ENCODE assay signal across 13 cellular contexts in genomic region chr3:12895391-12896205, GRCh38. TPM values are rescaled to one million over a fixed set of nuclear protein-coding genes. Genes with fewer than 3 reads are reported as not detected.
DNase-seq lines count a peak whose midpoint lies in the region; ATAC-seq, FAIRE-seq and TF ChIP-seq lines count a peak whose summit lies in the region.
"Had no signal": no experiment of that assay in that cellular context is flagged by ENCODE, and none has a peak within 500 bp of the region (broad histone marks: within the 10 kb centered on the region; RNA-seq: fewer than 3 reads in every experiment).

No MANE protein-coding gene starts in this region.

- intact Hi-C loops in activated CD4-positive, alpha-beta memory T cell treated with anti-CD3 and anti-CD28 coated beads for 36 hours (cut with micrococcal nuclease), result no loop called here
- intact Hi-C loops in K562 (cut with micrococcal nuclease), result loop anchor here (1.0 kb wide), 1 partner anchor 89 kb away; no protein-coding TSS in a partner anchor
- intact Hi-C loops in kidney (cut with DNase I), result no loop called here

- H3K9me3 ChIP-seq in K562 (replicated peaks; ENCODE audit: control insufficient read depth, insufficient read depth, low read depth, low read length), result no peaks in the 10 kb centered on the region
- no peaks in the 10 kb centered on the region for H3K9me3 ChIP-seq in kidney (ENCODE audit: control insufficient read depth in 1 of 2, low read length in 2 of 2)
- H3K9me3 ChIP-seq: transverse colon had no signal

- H3K4me2 ChIP-seq in K562 (ENCODE audit: insufficient read depth, low read length), result no peak overlapping the region

- H3K4me3 ChIP-seq in K562, result no peak overlapping the region
- no peak overlapping the region for H3K4me3 ChIP-seq in kidney (ENCODE audit: low read length in 2 of 2)
- H3K4me3 ChIP-seq: SK-N-MC, transverse colon had no signal

- CTCF ChIA-PET in activated CD4-positive, alpha-beta memory T cell treated with anti-CD3 and anti-CD28 coated beads, Interleukin-2, amount 10 ng/mL, durations not matched to agents 7 days and 5 days (lab: Charles Lee), result interaction anchor here (1.5 kb wide), 1 partner anchor 28 kb away, joined by 3 read pairs; no protein-coding TSS in a partner anchor
- CTCF ChIA-PET in activated CD4-positive, alpha-beta memory T cell treated with anti-CD3 and anti-CD28 coated beads for 36 hours (lab: Charles Lee), result interaction anchor here (0.6 to 1.3 kb wide), 2 partner anchors 99 to 1452 kb away, joined by 3 read pairs; no protein-coding TSS in a partner anchor
- CTCF ChIA-PET in K562 (lab: Yijun Ruan, JAX; ENCODE audit: low intra/inter-chr PET ratio), result interaction anchor here (0.9 kb wide), 1 partner anchor 89 kb away, joined by 7 read pairs; no protein-coding TSS in a partner anchor

- H3K27ac ChIP-seq in K562 (ENCODE audit: extremely low read depth, low read depth, low read length), result no peak overlapping the region
- no peak overlapping the region for H3K27ac ChIP-seq in kidney (ENCODE audit: low read depth in 2 of 2, low read length in 2 of 2)
- H3K27ac ChIP-seq: SK-N-MC, transverse colon had no signal

- FAIRE-seq in K562 (lab: Jason Lieb, UNC), result no peak
- no peak for FAIRE-seq in kidney (lab: Jason Lieb, UNC)
- FAIRE-seq: H54 had no signal

- TF ChIP-seq CTCF in K562 (IDR thresholded peaks at IDR 0.05 in 2 of 3, conservative IDR thresholded peaks at IDR 0.05 in 1 of 3; ENCODE audit: insufficient read depth in 2 of 3, low read depth in 1 of 3, low read length in 3 of 3) (no peak), kidney (IDR thresholded peaks at IDR 0.05; ENCODE audit: borderline replicate concordance, extremely low read depth, insufficient read depth) (no peak)

- H3K79me2 ChIP-seq in K562 (ENCODE audit: control insufficient read depth, insufficient read depth, low read length), result no peaks in the 10 kb centered on the region

- no peak overlapping the region for H3K4me3 Mint-ChIP-seq in activated CD4-positive, alpha-beta memory T cell treated with anti-CD3 and anti-CD28 coated beads, Interleukin-2, amount 10 ng/mL, durations not matched to agents 7 days and 5 days
- H3K4me3 Mint-ChIP-seq in activated CD4-positive, alpha-beta memory T cell treated with anti-CD3 and anti-CD28 coated beads for 36 hours, result no peak overlapping the region
- no peak overlapping the region for H3K4me3 Mint-ChIP-seq in stimulated activated memory B cell treated with anti-CD40 and anti-IgM and Interleukin-4, amounts not matched to agents 10 μg/mL and 1 μg/mL and 100 μg/mL, for 72 hours

- no peaks in the 10 kb centered on the region for H3K27me3 ChIP-seq in K562 (ENCODE audit: control insufficient read depth in 2 of 2, insufficient read depth in 2 of 2, low read length in 2 of 2)
- H3K27me3 ChIP-seq: transverse colon had no signal

- H3K4me1 ChIP-seq in K562 (replicated peaks in 1 of 2; ENCODE audit: control insufficient read depth in 2 of 2, insufficient read depth in 2 of 2, low read length in 2 of 2) (peaks cover 4 to 30% of the 10 kb centered on the region in 2 experiments; a peak in 4 of 5 replicates), kidney (ENCODE audit: control insufficient read depth in 1 of 2, insufficient read depth in 1 of 2, low read depth in 1 of 2, low read length in 2 of 2) (peaks cover 6 to 10% of the 10 kb centered on the region in 2 donors)

- H3K36me3 Mint-ChIP-seq in activated CD4-positive, alpha-beta memory T cell treated with anti-CD3 and anti-CD28 coated beads, Interleukin-2, amount 10 ng/mL, durations not matched to agents 7 days and 5 days (ENCODE audit: low read depth), result peaks cover 17% of the 10 kb centered on the region
- H3K36me3 Mint-ChIP-seq in activated CD4-positive, alpha-beta memory T cell treated with anti-CD3 and anti-CD28 coated beads for 36 hours, result peaks cover 10% of the 10 kb centered on the region
- peaks cover 19% of the 10 kb centered on the region for H3K36me3 Mint-ChIP-seq in stimulated activated memory B cell treated with anti-CD40 and anti-IgM and Interleukin-4, amounts not matched to agents 10 μg/mL and 1 μg/mL and 100 μg/mL, for 72 hours

- BruUV-seq in K562 (replicated peaks; lab: Mats Ljungman, UMichigan), result no TSS peak

- no peak for TF ChIP-seq RAD21 in K562 (CRISPR knock-in tag; conservative IDR thresholded peaks at IDR 0.05 in 1 of 2, IDR thresholded peaks at IDR 0.05 in 1 of 2)

- H3K9ac ChIP-seq in K562 (ENCODE audit: insufficient read depth in 1 of 2, low read depth in 2 of 2, low read length in 2 of 2) (peak overlapping the region in 1 of 2 experiments; percentile 65; a peak in 2 of 4 replicates), kidney (ENCODE audit: low read length in 2 of 2) (no peak overlapping the region)

- H3K27ac Mint-ChIP-seq in activated CD4-positive, alpha-beta memory T cell treated with anti-CD3 and anti-CD28 coated beads, Interleukin-2, amount 10 ng/mL, durations not matched to agents 7 days and 5 days, result peak overlapping the region; percentile 37
- no peak overlapping the region for H3K27ac Mint-ChIP-seq in activated CD4-positive, alpha-beta memory T cell treated with anti-CD3 and anti-CD28 coated beads for 36 hours
- peak overlapping the region; percentile 48 for H3K27ac Mint-ChIP-seq in stimulated activated memory B cell treated with anti-CD40 and anti-IgM and Interleukin-4, amounts not matched to agents 10 μg/mL and 1 μg/mL and 100 μg/mL, for 72 hours

- no peak for TF ChIP-seq EP300 in K562 (IDR thresholded peaks at IDR 0.05; ENCODE audit: low read length)

- 48% methylated on average over 17 of the region's 17 CpGs for WGBS in K562 (ENCODE audit: insufficient coverage, low coverage, missing lambda C conversion rate)

- peaks cover 10% of the 10 kb centered on the region for H3K4me1 Mint-ChIP-seq in activated CD4-positive, alpha-beta memory T cell treated with anti-CD3 and anti-CD28 coated beads, Interleukin-2, amount 10 ng/mL, durations not matched to agents 7 days and 5 days
- H3K4me1 Mint-ChIP-seq in activated CD4-positive, alpha-beta memory T cell treated with anti-CD3 and anti-CD28 coated beads for 36 hours (ENCODE audit: low read depth), result peaks cover 8% of the 10 kb centered on the region
- peaks cover 21% of the 10 kb centered on the region for H3K4me1 Mint-ChIP-seq in stimulated activated memory B cell treated with anti-CD40 and anti-IgM and Interleukin-4, amounts not matched to agents 10 μg/mL and 1 μg/mL and 100 μg/mL, for 72 hours

- H4K20me1 ChIP-seq in K562 (replicated peaks; ENCODE audit: control insufficient read depth, insufficient read depth, low read length), result peaks cover 4% of the 10 kb centered on the region; the same call in 1 of the 2 replicates

- DNase-seq in activated CD4-positive, alpha-beta memory T cell treated with anti-CD3 and anti-CD28 coated beads, Interleukin-2, amount 10 ng/mL, durations not matched to agents 7 days and 5 days, result no peak
- no peak for DNase-seq in activated CD4-positive, alpha-beta memory T cell treated with anti-CD3 and anti-CD28 coated beads for 36 hours
- DNase-seq in K562 (ENCODE audit: extremely low read depth in 1 of 4, low spot score in 3 of 4) (no peak), kidney (peak; percentile 51), GM03348 (ENCODE audit: low spot score) (no peak), hypothalamus (lab: John Stamatoyannopoulos, UW) (no peak)
- DNase-seq: activated CD4-positive, alpha-beta T cell treated with anti-CD3 and anti-CD28 coated beads for 4 hours; NCI-H2029; transverse colon had no signal

- H2AFZ ChIP-seq in K562 (ENCODE audit: low read depth, low read length), result no peak overlapping the region

- in situ Hi-C loops in K562 (cut with MboI), result loop anchor here (5.0 to 25.0 kb wide), 3 partner anchors 87 to 758 kb away; no protein-coding TSS in a partner anchor

- H3K36me3 ChIP-seq in K562 (ENCODE audit: control insufficient read depth, insufficient read depth, low read length) (peaks cover 15% of the 10 kb centered on the region; the same call in 1 of the 3 replicates), kidney (ENCODE audit: control insufficient read depth in 1 of 2, insufficient read depth in 2 of 2, low read length in 2 of 2) (peaks cover 2 to 7% of the 10 kb centered on the region in 2 donors)

- no peaks in the 10 kb centered on the region for H3K9me1 ChIP-seq in K562 (ENCODE audit: control insufficient read depth, insufficient read depth, low read length)

- no peaks in the 10 kb centered on the region for H3K9me3 Mint-ChIP-seq in activated CD4-positive, alpha-beta memory T cell treated with anti-CD3 and anti-CD28 coated beads, Interleukin-2, amount 10 ng/mL, durations not matched to agents 7 days and 5 days
- H3K9me3 Mint-ChIP-seq in activated CD4-positive, alpha-beta memory T cell treated with anti-CD3 and anti-CD28 coated beads for 36 hours, result no peaks in the 10 kb centered on the region
- H3K9me3 Mint-ChIP-seq in stimulated activated memory B cell treated with anti-CD40 and anti-IgM and Interleukin-4, amounts not matched to agents 10 μg/mL and 1 μg/mL and 100 μg/mL, for 72 hours, result no peaks in the 10 kb centered on the region

- TF ChIP-seq POLR2A in K562 (conservative IDR thresholded peaks at IDR 0.05), result no peak

- ATAC-seq in K562 (peak; percentile 12; the same call in 2 of the 3 replicates), HG02885 (IDR thresholded peaks at IDR 0.05; ENCODE audit: poor library complexity, unreplicated experiment) (no peak)
- no peak for ATAC-seq in stimulated activated memory B cell treated with anti-CD40 and anti-IgM and Interleukin-4, amounts not matched to agents 10 μg/mL and 1 μg/mL and 100 μg/mL, for 72 hours

- H3K27me3 Mint-ChIP-seq in activated CD4-positive, alpha-beta memory T cell treated with anti-CD3 and anti-CD28 coated beads, Interleukin-2, amount 10 ng/mL, durations not matched to agents 7 days and 5 days, result peaks cover 11% of the 10 kb centered on the region
- H3K27me3 Mint-ChIP-seq in activated CD4-positive, alpha-beta memory T cell treated with anti-CD3 and anti-CD28 coated beads for 36 hours, result peaks cover 2% of the 10 kb centered on the region
- peaks cover 6% of the 10 kb centered on the region for H3K27me3 Mint-ChIP-seq in stimulated activated memory B cell treated with anti-CD40 and anti-IgM and Interleukin-4, amounts not matched to agents 10 μg/mL and 1 μg/mL and 100 μg/mL, for 72 hours

- POLR2A ChIA-PET in activated CD4-positive, alpha-beta memory T cell treated with anti-CD3 and anti-CD28 coated beads, Interleukin-2, amount 10 ng/mL, durations not matched to agents 7 days and 5 days (lab: Charles Lee), result no interaction called here
- POLR2A ChIA-PET in activated CD4-positive, alpha-beta memory T cell treated with anti-CD3 and anti-CD28 coated beads for 36 hours (lab: Charles Lee), result no interaction called here
- POLR2A ChIA-PET in K562 (lab: Yijun Ruan, JAX), result interaction anchor here (0.6 to 1.1 kb wide), 7 partner anchors 8 to 87 kb away, joined by 3 to 4 read pairs (median 3); no protein-coding TSS in a partner anchor

RNA-seq across cellular contexts. Expression of gene RPL32, which starts 54.2 kb away (rescaled TPM):
- 1,000 to 10,000 TPM; 1,634 to 1,730 TPM for total RNA-seq in activated CD4-positive, alpha-beta memory T cell treated with anti-CD3 and anti-CD28 coated beads, Interleukin-2, amount 10 ng/mL, durations not matched to agents 7 days and 5 days
- 1,000 to 10,000 TPM; 2,505 to 2,560 TPM for total RNA-seq in activated CD4-positive, alpha-beta memory T cell treated with anti-CD3 and anti-CD28 coated beads for 36 hours
- total RNA-seq in K562 (2011; cell fraction: chromatin; rRNA removed; ENCODE audit: low replicate concordance), result 321 and 449 TPM in 2 replicates
- 553 and 562 TPM in 2 replicates for total RNA-seq in K562 (2011; cell fraction: nucleolus; rRNA removed)
- 913 and 2,354 TPM in 2 replicates for total RNA-seq in K562 (2011; cell fraction: nucleoplasm; rRNA removed)
- total RNA-seq in K562 (2014; rRNA removed) (3,132 and 3,347 TPM in 2 replicates), K562 (2014; rRNA removed; fragmentation: Illumina TruSeq; extraction: Trizol) (4,513 and 4,632 TPM in 2 replicates), K562 (2015; rRNA removed; fragmentation: Illumina TruSeq; extraction: Trizol) (4,527 and 4,779 TPM in 2 replicates), K562 (2021) (2,738 and 3,009 TPM in 2 replicates), kidney (1,227 TPM)
- polyA plus RNA-seq in K562 (2011; rRNA removed) (4,861 and 5,231 TPM in 2 replicates), K562 (2014; fragmentation: Illumina TruSeq; extraction: Trizol) (5,815 and 6,200 TPM in 2 replicates), K562 (2014; fragmentation: Nextera tagmentation; extraction: Ambion mirVana) (1,000 to 10,000 TPM; 3,469 to 4,286 TPM), K562 (2014; rRNA removed) (4,142 and 5,104 TPM in 2 replicates), kidney (ENCODE audit: insufficient read depth, low read depth, low replicate concordance) (2,612 TPM)
- polyA plus RNA-seq in K562 (2011; cell fraction: cytosol; rRNA removed), result 2,530 and 2,776 TPM in 2 replicates
- polyA plus RNA-seq in K562 (2011; cell fraction: nucleus; rRNA removed), result 1,377 and 2,422 TPM in 2 replicates
- polyA plus RNA-seq in K562 (2012), result 4,850 and 6,211 TPM in 2 replicates
- polyA minus RNA-seq in K562 (2011; rRNA and poly(A)+ RNA removed), result 3,010 and 3,339 TPM in 2 replicates
- polyA minus RNA-seq in K562 (2011; cell fraction: cytosol; rRNA and poly(A)+ RNA removed), result 1,491 and 1,656 TPM in 2 replicates
- polyA minus RNA-seq in K562 (2011; cell fraction: nucleus; rRNA and poly(A)+ RNA removed), result 319 and 489 TPM in 2 replicates
